Comparison of ENCODE assay signal across 1 cellular context in the genomic region with DNA sequence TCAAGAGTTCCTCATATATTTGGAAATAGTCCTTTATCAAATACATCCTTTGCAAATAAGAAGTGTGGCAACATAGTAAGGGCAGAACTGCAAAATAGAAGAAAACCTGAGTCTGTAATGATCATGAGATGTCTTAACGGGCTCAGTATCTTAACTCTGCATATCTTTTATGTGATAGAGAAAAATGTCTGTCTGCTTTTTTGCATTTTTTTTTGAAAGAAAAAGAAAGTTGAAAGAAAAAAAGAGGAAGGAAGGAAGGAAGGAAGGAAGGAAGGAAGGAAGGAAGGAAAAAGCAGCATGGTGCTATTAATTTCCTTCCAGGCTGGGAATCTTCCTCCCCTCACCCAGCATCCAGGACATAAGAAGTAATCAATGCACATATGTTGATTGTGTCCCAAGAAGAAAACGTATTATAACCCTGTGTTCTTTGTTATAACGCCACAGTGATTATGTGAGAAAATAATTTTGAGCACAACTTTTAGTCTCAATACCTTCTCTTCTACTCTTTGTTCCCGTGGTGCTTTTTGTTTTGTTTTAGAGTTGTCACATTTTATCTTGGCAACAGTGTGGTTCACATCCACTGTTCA.
TF ChIP-seq lines count a peak whose summit lies in the region.

No MANE protein-coding gene starts in this region.

TF ChIP-seq in H1, 55 proteins besides CTCF, POLR2A, EP300 and RAD21:
- TF ChIP-seq EGR1 (IDR thresholded peaks at IDR 0.05; ENCODE audit: borderline replicate concordance, low read depth, low read length): no peak
